ENCODE assay signal across 5 cellular contexts in genomic region chr18:3804336-3804735, GRCh38.
"Had no signal": no experiment of that assay in that cellular context is flagged by ENCODE, and none has a peak within 500 bp of the region (broad histone marks: within the 10 kb centered on the region; RNA-seq: fewer than 3 reads in every experiment).

No MANE protein-coding gene starts in this region.

- H3K4me2 ChIP-seq: GM23338 had no signal

- DNase-seq: H9, HCEC 1CT, IMR-90 had no signal

- H3K4me3 ChIP-seq: GM23338, K562 had no signal
